ENCODE assay signal across 24 cellular contexts in genomic region chr5:56460681-56461191, GRCh38.
DNase-seq lines count a peak whose midpoint lies in the region; ATAC-seq, FAIRE-seq and TF ChIP-seq lines count a peak whose summit lies in the region.
"Had no signal": no experiment of that assay in that cellular context is flagged by ENCODE, and none has a peak within 500 bp of the region (broad histone marks: within the 10 kb centered on the region; RNA-seq: fewer than 3 reads in every experiment).

No MANE protein-coding gene starts in this region.

- H3K4me1 ChIP-seq in heart right ventricle (peaks cover 2 to 57% (median 34%) of the 10 kb centered on the region in 9 donors), right atrium auricular region (peaks cover 0 to 44% of the 10 kb centered on the region in 2 donors), kidney (ENCODE audit: control insufficient read depth in 1 of 2, insufficient read depth in 1 of 2, low read depth in 1 of 2, low read length in 2 of 2) (peaks cover 17 to 21% of the 10 kb centered on the region in 2 donors), psoas muscle (no peaks in the 10 kb centered on the region)

- H3K4me1 Mint-ChIP-seq in type B pancreatic cell (ENCODE audit: unreplicated experiment), result peaks cover 46% of the 10 kb centered on the region
- H3K4me1 Mint-ChIP-seq: activated CD4-positive, alpha-beta memory T cell treated with anti-CD3 and anti-CD28 coated beads, Interleukin-2, amount 10 ng/mL, durations not matched to agents 7 days and 5 days had no signal

- TF ChIP-seq CTCF in heart right ventricle (IDR thresholded peaks at IDR 0.05) (no peak), right atrium auricular region (IDR thresholded peaks at IDR 0.05) (no peak), kidney (IDR thresholded peaks at IDR 0.05; ENCODE audit: borderline replicate concordance, extremely low read depth, insufficient read depth) (no peak), type B pancreatic cell (conservative IDR thresholded peaks at IDR 0.05) (no peak), psoas muscle (IDR thresholded peaks at IDR 0.05) (no peak)

- H3K36me3 Mint-ChIP-seq in type B pancreatic cell, result no peaks in the 10 kb centered on the region
- H3K36me3 Mint-ChIP-seq: activated naive CD4-positive, alpha-beta T cell treated with anti-CD3 and anti-CD28 coated beads, Interleukin-2, amount 50 U/mL, for 72 hours; naive B cell; WTC11 had no signal

- DNase-seq in heart right ventricle (no peak), right atrium auricular region (ENCODE audit: low spot score) (no peak), SK-N-MC (ENCODE audit: low read depth, low spot score) (no peak), kidney (no peak), type B pancreatic cell (ENCODE audit: extremely low spot score, unreplicated experiment) (no peak), NCI-H524 (lab: John Stamatoyannopoulos, UW) (no peak), DMS 273 (lab: John Stamatoyannopoulos, UW; ENCODE audit: unreplicated experiment) (no peak), psoas muscle (no peak)
- DNase-seq: activated CD4-positive, alpha-beta memory T cell treated with anti-CD3 and anti-CD28 coated beads, Interleukin-2, amount 10 ng/mL, durations not matched to agents 7 days and 5 days; activated T-cell treated with anti-CD3 and anti-CD28 coated beads, Interleukin-2, amount 50 U/mL, for 24 hours; CD4-positive, alpha-beta memory T cell; DND-41; dorsolateral prefrontal cortex; Kasumi-1; lower lobe of right lung; naive B cell; NCI-H1417 treated with DMSO at 0.1 percent for 48 hours; spleen; testis had no signal

- H3K9me3 ChIP-seq in heart right ventricle (no peaks in the 10 kb centered on the region), right atrium auricular region (no peaks in the 10 kb centered on the region), SK-N-MC (ENCODE audit: low read depth, low read length) (no peaks in the 10 kb centered on the region), kidney (ENCODE audit: control insufficient read depth in 1 of 2, low read length in 2 of 2) (no peaks in the 10 kb centered on the region), psoas muscle (no peaks in the 10 kb centered on the region)
- H3K9me3 ChIP-seq: gastroesophageal sphincter, lower lobe of right lung, spleen, testis had no signal

- peak overlapping the region; percentile 13 for H3K4me3 Mint-ChIP-seq in type B pancreatic cell
- H3K4me3 Mint-ChIP-seq: activated CD4-positive, alpha-beta memory T cell treated with anti-CD3 and anti-CD28 coated beads, Interleukin-2, amount 10 ng/mL, durations not matched to agents 7 days and 5 days; activated T-cell treated with anti-CD3 and anti-CD28 coated beads, Interleukin-2, amount 50 U/mL, for 24 hours; CD4-positive, alpha-beta memory T cell; naive B cell; T-helper 1 cell treated with Interleukin-12 subunit alpha and Interleukin-12 subunit beta and Interleukin-4 antibody, amounts not matched to agents 30 μg/mL and 1 μg/mL, for 36 hours; WTC11 had no signal

- no peak overlapping the region for H3K4me3 ChIP-seq in heart right ventricle
- H3K4me3 ChIP-seq in right atrium auricular region, result no peak overlapping the region
- peak overlapping the region; percentile 40 for H3K4me3 ChIP-seq in SK-N-MC
- H3K4me3 ChIP-seq in kidney (ENCODE audit: low read length in 2 of 2), result peak overlapping the region; percentile 1 to 41
- no peak overlapping the region for H3K4me3 ChIP-seq in psoas muscle
- H3K4me3 ChIP-seq: dorsolateral prefrontal cortex, gastroesophageal sphincter, lower lobe of right lung, spleen, testis had no signal

- no peak for FAIRE-seq in kidney (lab: Jason Lieb, UNC)
- FAIRE-seq: GM18507 had no signal

- WGBS in heart right ventricle, 2 donors, result 37 to 43% methylated on average over 5 of the region's 5 CpGs
- WGBS in psoas muscle, 3 donors, result 19 to 33% (median 24%) methylated on average over 5 of the region's 5 CpGs

- H3K27me3 Mint-ChIP-seq in type B pancreatic cell, result peaks cover 2% of the 10 kb centered on the region
- H3K27me3 Mint-ChIP-seq: activated T-cell treated with anti-CD3 and anti-CD28 coated beads, Interleukin-2, amount 50 U/mL, for 24 hours; CD4-positive, alpha-beta memory T cell; naive B cell had no signal

- H3K27ac ChIP-seq in heart right ventricle (peak overlapping the region in 7 of 10 donors; percentile 13 to 76 (median 36)), right atrium auricular region (no peak overlapping the region), SK-N-MC (peak overlapping the region; percentile 46; the same call in 1 of the 2 replicates), kidney (ENCODE audit: low read depth in 2 of 2, low read length in 2 of 2) (peak overlapping the region in 1 of 2 donors; percentile 5), psoas muscle (no peak overlapping the region)
- H3K27ac ChIP-seq: dorsolateral prefrontal cortex, gastroesophageal sphincter, lower lobe of right lung, spleen, testis had no signal

- intact Hi-C loops in heart right ventricle (cut with DNase I) (loop anchor here in 1 of 10 donors (10.0 kb wide), 1 partner anchor 106 kb away; no protein-coding TSS in a partner anchor), kidney (cut with DNase I) (no loop called here), psoas muscle (cut with DNase I) (no loop called here)

- H3K9ac ChIP-seq in SK-N-MC (ENCODE audit: insufficient read length) (no peak overlapping the region), kidney (ENCODE audit: low read length in 2 of 2) (no peak overlapping the region)

- H3K27ac Mint-ChIP-seq in type B pancreatic cell, result peak overlapping the region; percentile 46
- H3K27ac Mint-ChIP-seq: activated CD4-positive, alpha-beta memory T cell treated with anti-CD3 and anti-CD28 coated beads, Interleukin-2, amount 10 ng/mL, durations not matched to agents 7 days and 5 days; activated naive CD4-positive, alpha-beta T cell treated with anti-CD3 and anti-CD28 coated beads, Interleukin-2, amount 50 U/mL, for 72 hours; activated T-cell treated with anti-CD3 and anti-CD28 coated beads, Interleukin-2, amount 50 U/mL, for 24 hours; naive B cell; T-helper 1 cell treated with Interleukin-12 subunit alpha and Interleukin-12 subunit beta and Interleukin-4 antibody, amounts not matched to agents 30 μg/mL and 1 μg/mL, for 36 hours; WTC11 had no signal

- ATAC-seq in heart right ventricle (peak in 5 of 8 donors; percentile 12 to 49 (median 41)), psoas muscle (no peak)
- ATAC-seq: activated naive CD4-positive, alpha-beta T cell treated with anti-CD3 and anti-CD28 coated beads, Interleukin-2, amount 50 U/mL, for 72 hours; gastroesophageal sphincter; lower lobe of right lung; WTC11 had no signal

- no peaks in the 10 kb centered on the region for H3K36me3 ChIP-seq in heart right ventricle
- H3K36me3 ChIP-seq in right atrium auricular region, result no peaks in the 10 kb centered on the region
- H3K36me3 ChIP-seq in SK-N-MC (ENCODE audit: insufficient read depth, low read length), result no peaks in the 10 kb centered on the region
- no peaks in the 10 kb centered on the region for H3K36me3 ChIP-seq in kidney (ENCODE audit: control insufficient read depth in 1 of 2, insufficient read depth in 2 of 2, low read length in 2 of 2)
- no peaks in the 10 kb centered on the region for H3K36me3 ChIP-seq in psoas muscle (ENCODE audit: insufficient read depth in 1 of 2, low read depth in 1 of 2)
- H3K36me3 ChIP-seq: gastroesophageal sphincter, lower lobe of right lung, spleen had no signal

- H3K27me3 ChIP-seq in heart right ventricle, result no peaks in the 10 kb centered on the region
- H3K27me3 ChIP-seq in right atrium auricular region, result no peaks in the 10 kb centered on the region
- H3K27me3 ChIP-seq in psoas muscle (ENCODE audit: insufficient read depth in 3 of 3, low read length in 2 of 3), result peaks cover 0 to 4% (median 0%) of the 10 kb centered on the region in 3 donors
- H3K27me3 ChIP-seq: dorsolateral prefrontal cortex, gastroesophageal sphincter, spleen, testis had no signal

- H3K9me3 Mint-ChIP-seq in type B pancreatic cell, result peaks cover 2% of the 10 kb centered on the region
- H3K9me3 Mint-ChIP-seq: activated CD4-positive, alpha-beta memory T cell treated with anti-CD3 and anti-CD28 coated beads, Interleukin-2, amount 10 ng/mL, durations not matched to agents 7 days and 5 days; activated naive CD4-positive, alpha-beta T cell treated with anti-CD3 and anti-CD28 coated beads, Interleukin-2, amount 50 U/mL, for 72 hours; activated T-cell treated with anti-CD3 and anti-CD28 coated beads, Interleukin-2, amount 50 U/mL, for 24 hours; naive B cell; T-helper 1 cell treated with Interleukin-12 subunit alpha and Interleukin-12 subunit beta and Interleukin-4 antibody, amounts not matched to agents 30 μg/mL and 1 μg/mL, for 36 hours; WTC11 had no signal

Comparison
In these comparisons a context has a peak if more than half of its experiments do, and no peak if none do; other contexts are left out.
1. H3K27ac ChIP-seq: peak in heart right ventricle (7 of 10) and SK-N-MC (single experiment); none in right atrium auricular region (0 of 2) and psoas muscle (single experiment).
2. ATAC-seq: peak in heart right ventricle (5 of 8); none in psoas muscle (0 of 4).
3. H3K4me3 ChIP-seq: peak in SK-N-MC (single experiment) and kidney (2 of 2); none in heart right ventricle (0 of 10), right atrium auricular region (0 of 2) and psoas muscle (single experiment).